Comparison of ENCODE assay signal across 12 cellular contexts in genomic region chr4:85610450-85610849, GRCh38.
DNase-seq lines count a peak whose midpoint lies in the region; ATAC-seq and TF ChIP-seq lines count a peak whose summit lies in the region.
"Had no signal": no experiment of that assay in that cellular context is flagged by ENCODE, and none has a peak within 500 bp of the region (broad histone marks: within the 10 kb centered on the region; RNA-seq: fewer than 3 reads in every experiment).

No MANE protein-coding gene starts in this region.

- H3K4me3 ChIP-seq in ovary: no peak overlapping the region
- H3K4me3 ChIP-seq: transverse colon had no signal

- H3K27ac Mint-ChIP-seq in activated naive CD8-positive, alpha-beta T cell treated with anti-CD3 and anti-CD28 coated beads, Interleukin-2, amount 50 U/mL, for 24 hours: peak overlapping the region; percentile 82
- H3K27ac Mint-ChIP-seq: activated CD4-positive, alpha-beta T cell treated with anti-CD3 and anti-CD28 coated beads, Interleukin-2, amount 10 ng/mL, durations not matched to agents 7 days and 5 days had no signal

- H3K4me1 Mint-ChIP-seq in activated naive CD8-positive, alpha-beta T cell treated with anti-CD3 and anti-CD28 coated beads, Interleukin-2, amount 50 U/mL, for 24 hours: peaks cover 14% of the 10 kb centered on the region
- H3K4me1 Mint-ChIP-seq: activated CD4-positive, alpha-beta T cell treated with anti-CD3 and anti-CD28 coated beads, Interleukin-2, amount 10 ng/mL, durations not matched to agents 7 days and 5 days had no signal

- no peak overlapping the region for H3K4me3 Mint-ChIP-seq in activated naive CD8-positive, alpha-beta T cell treated with anti-CD3 and anti-CD28 coated beads, Interleukin-2, amount 50 U/mL, for 24 hours
- H3K4me3 Mint-ChIP-seq: activated CD4-positive, alpha-beta T cell treated with anti-CD3 and anti-CD28 coated beads, Interleukin-2, amount 10 ng/mL, durations not matched to agents 7 days and 5 days had no signal

- no peaks in the 10 kb centered on the region for H3K27me3 Mint-ChIP-seq in activated naive CD8-positive, alpha-beta T cell treated with anti-CD3 and anti-CD28 coated beads, Interleukin-2, amount 50 U/mL, for 24 hours
- H3K27me3 Mint-ChIP-seq: activated CD4-positive, alpha-beta T cell treated with anti-CD3 and anti-CD28 coated beads, Interleukin-2, amount 10 ng/mL, durations not matched to agents 7 days and 5 days had no signal

- ATAC-seq in GM18907 (IDR thresholded peaks at IDR 0.05; ENCODE audit: unreplicated experiment): peak; percentile 93
- ATAC-seq in GM21515 (IDR thresholded peaks at IDR 0.05; ENCODE audit: unreplicated experiment): peak; percentile 80
- peak; percentile 70 for ATAC-seq in HG03097 (IDR thresholded peaks at IDR 0.05; ENCODE audit: low FRiP score, unreplicated experiment)
- peak; percentile 81 for ATAC-seq in activated naive CD8-positive, alpha-beta T cell treated with anti-CD3 and anti-CD28 coated beads, Interleukin-2, amount 50 U/mL, for 24 hours
- no peak for ATAC-seq in left cardiac atrium
- ATAC-seq: HCT116 had no signal

- no peak for TF ChIP-seq POLR2A in ovary (IDR thresholded peaks at IDR 0.05)

- no peak for TF ChIP-seq EP300 in ovary (IDR thresholded peaks at IDR 0.05)

- peaks cover 4% of the 10 kb centered on the region for H3K9me3 Mint-ChIP-seq in activated naive CD8-positive, alpha-beta T cell treated with anti-CD3 and anti-CD28 coated beads, Interleukin-2, amount 50 U/mL, for 24 hours
- H3K9me3 Mint-ChIP-seq: activated CD4-positive, alpha-beta T cell treated with anti-CD3 and anti-CD28 coated beads, Interleukin-2, amount 10 ng/mL, durations not matched to agents 7 days and 5 days had no signal

- no peaks in the 10 kb centered on the region for H3K4me1 ChIP-seq in ovary (ENCODE audit: insufficient read depth)
- H3K4me1 ChIP-seq: transverse colon had no signal

- DNase-seq in activated naive CD8-positive, alpha-beta T cell treated with anti-CD3 and anti-CD28 coated beads, Interleukin-2, amount 50 U/mL, for 24 hours: no peak
- DNase-seq in left cardiac atrium (no peak), kidney glomerular epithelial cell (lab: John Stamatoyannopoulos, UW) (no peak), ovary (no peak)
- DNase-seq: activated CD4-positive, alpha-beta T cell treated with anti-CD3 and anti-CD28 coated beads, Interleukin-2, amount 10 ng/mL, durations not matched to agents 7 days and 5 days; NCI-H1417 treated with DMSO at 0.1 percent for 48 hours; stimulated activated CD4-positive, alpha-beta T cell treated with anti-CD3 and anti-CD28 coated beads, Interleukin-4, amount 100 ng/mL, for 24 hours; transverse colon had no signal

- WGBS in ovary, 3 donors: 90 to 97% (median 93%) methylated on average over 2 of the region's 2 CpGs

- no peaks in the 10 kb centered on the region for H3K27me3 ChIP-seq in ovary
- H3K27me3 ChIP-seq: transverse colon had no signal

- H3K36me3 Mint-ChIP-seq in activated naive CD8-positive, alpha-beta T cell treated with anti-CD3 and anti-CD28 coated beads, Interleukin-2, amount 50 U/mL, for 24 hours (ENCODE audit: low read depth): no peaks in the 10 kb centered on the region

- H3K27ac ChIP-seq in ovary: no peak overlapping the region
- H3K27ac ChIP-seq: transverse colon had no signal

- H3K9me3 ChIP-seq in ovary: no peaks in the 10 kb centered on the region
- H3K9me3 ChIP-seq: transverse colon had no signal

- TF ChIP-seq CTCF in ovary (IDR thresholded peaks at IDR 0.05): no peak

- intact Hi-C loops in left cardiac atrium (cut with DNase I) (no loop called here), ovary (cut with DNase I) (no loop called here)

- H3K36me3 ChIP-seq in ovary: no peaks in the 10 kb centered on the region
- H3K36me3 ChIP-seq: transverse colon had no signal

Comparison
In these comparisons a context has a peak if more than half of its experiments do, and no peak if none do; other contexts are left out.
1. ATAC-seq: peak in GM18907 (single experiment), GM21515 (single experiment), HG03097 (single experiment) and activated naive CD8-positive, alpha-beta T cell treated with anti-CD3 and anti-CD28 coated beads, Interleukin-2, amount 50 U/mL, for 24 hours (single experiment); none in left cardiac atrium (0 of 2).